Comparison of ENCODE assay signal across 18 cellular contexts in genomic region chr5:118060833-118061232, GRCh38.
A peak's percentile ranks its signal among the peaks of the same experiment; 100 is the strongest.
DNase-seq lines count a peak whose midpoint lies in the region; ATAC-seq and TF ChIP-seq lines count a peak whose summit lies in the region.
"Had no signal": no experiment of that assay in that cellular context is flagged by ENCODE, and none has a peak within 500 bp of the region (broad histone marks: within the 10 kb centered on the region; RNA-seq: fewer than 3 reads in every experiment).

No MANE protein-coding gene starts in this region.

- no peak overlapping the region for H3K4me2 ChIP-seq in mammary epithelial cell (ENCODE audit: insufficient read depth, low read depth, low read length)

- H3K4me3 Mint-ChIP-seq in mesothelial cell of epicardium: no peak overlapping the region
- H3K4me3 Mint-ChIP-seq: CD4-positive, alpha-beta T cell; T-helper 1 cell treated with Interleukin-12 subunit alpha and Interleukin-12 subunit beta and Interleukin-4 antibody, amounts not matched to agents 30 μg/mL and 1 μg/mL, for 36 hours had no signal

- no peak overlapping the region for H3K27ac Mint-ChIP-seq in mesothelial cell of epicardium
- H3K27ac Mint-ChIP-seq: CD4-positive, alpha-beta T cell; T-helper 1 cell treated with Interleukin-12 subunit alpha and Interleukin-12 subunit beta and Interleukin-4 antibody, amounts not matched to agents 30 μg/mL and 1 μg/mL, for 36 hours had no signal

- intact Hi-C loops in mammary epithelial cell (cut with micrococcal nuclease): no loop called here

- in situ Hi-C loops in mammary epithelial cell (cut with MboI; ENCODE audit: low sequenced_read_pairs in 2 of 2): no loop called here

- H3K27ac ChIP-seq in mammary epithelial cell (ENCODE audit: insufficient read depth, low read depth, low read length): no peak overlapping the region
- H3K27ac ChIP-seq: epithelial cell of prostate, sigmoid colon, tibial artery had no signal

- no peak overlapping the region for H3K9ac ChIP-seq in mammary epithelial cell (ENCODE audit: insufficient read depth, low read length)

- H4K20me1 ChIP-seq in mammary epithelial cell (ENCODE audit: insufficient read depth, low read length): no peaks in the 10 kb centered on the region

- H3K4me3 ChIP-seq in mammary epithelial cell (replicated peaks in 1 of 3; ENCODE audit: insufficient read depth in 1 of 3, low read depth in 2 of 3, low read length in 3 of 3): no peak overlapping the region
- H3K4me3 ChIP-seq: sigmoid colon, tibial artery had no signal

- no peaks in the 10 kb centered on the region for H3K36me3 ChIP-seq in mammary epithelial cell (ENCODE audit: insufficient read depth, low read length)
- H3K36me3 ChIP-seq: sigmoid colon, tibial artery had no signal

- no TSS peak for BruUV-seq in mammary epithelial cell (replicated peaks; lab: Mats Ljungman, UMichigan)

- ATAC-seq in GM19455 (IDR thresholded peaks at IDR 0.05; ENCODE audit: unreplicated experiment) (no peak), GM19467 (IDR thresholded peaks at IDR 0.05; ENCODE audit: unreplicated experiment) (no peak)

- no peaks in the 10 kb centered on the region for H3K9me3 ChIP-seq in mammary epithelial cell (replicated peaks; ENCODE audit: insufficient read depth, low read length)
- H3K9me3 ChIP-seq: sigmoid colon, tibial artery had no signal

- dilution Hi-C loops in mammary epithelial cell (cut with HindIII; ENCODE audit: low sequenced_read_pairs): no loop called here

- TF ChIP-seq RAD21 in Ishikawa (IDR thresholded peaks at IDR 0.05; ENCODE audit: low read depth): peak; percentile 23; the same call in 1 of the 2 replicates

- H2AFZ ChIP-seq in mammary epithelial cell (ENCODE audit: low read depth, low read length): no peak overlapping the region

- CTCF ChIA-PET in mammary epithelial cell (lab: Charles Lee; ENCODE audit: low non-redundant PET): no interaction called here

- H3K9me3 Mint-ChIP-seq in mesothelial cell of epicardium: peaks cover 28% of the 10 kb centered on the region

- no peaks in the 10 kb centered on the region for H3K27me3 ChIP-seq in mammary epithelial cell (ENCODE audit: insufficient read depth, low read length)
- H3K27me3 ChIP-seq: sigmoid colon, tibial artery had no signal

- no peaks in the 10 kb centered on the region for H3K4me1 ChIP-seq in mammary epithelial cell (ENCODE audit: insufficient read depth, low read length)
- H3K4me1 ChIP-seq: sigmoid colon, tibial artery had no signal

- no peak for TF ChIP-seq EP300 in Ishikawa (IDR thresholded peaks at IDR 0.05; ENCODE audit: borderline replicate concordance)

- TF ChIP-seq CTCF in mammary epithelial cell (conservative IDR thresholded peaks at IDR 0.05 in 1 of 2, IDR thresholded peaks at IDR 0.05 in 1 of 2; ENCODE audit: extremely low read depth in 1 of 2, insufficient read depth in 1 of 2, low read depth in 1 of 2, low read length in 2 of 2) (peak; percentile 43 to 49), mesothelial cell of epicardium (IDR thresholded peaks at IDR 0.05; ENCODE audit: unreplicated experiment) (peak; percentile 31)

- H3K79me2 ChIP-seq in mammary epithelial cell (ENCODE audit: insufficient read depth, low read length): no peaks in the 10 kb centered on the region

- WGBS in mammary epithelial cell (ENCODE audit: low coverage, missing lambda C conversion rate): 58% methylated on average over 2 of the region's 2 CpGs

- H3K36me3 Mint-ChIP-seq in mesothelial cell of epicardium: no peaks in the 10 kb centered on the region

- H3K27me3 Mint-ChIP-seq in mesothelial cell of epicardium (ENCODE audit: low read depth): peaks cover 4% of the 10 kb centered on the region
- H3K27me3 Mint-ChIP-seq: CD4-positive, alpha-beta T cell had no signal

- peak; percentile 1 for DNase-seq in ELR (ENCODE audit: low read depth)
- DNase-seq in mammary epithelial cell: no peak
- DNase-seq in mesothelial cell of epicardium (ENCODE audit: low spot score in 2 of 2, unreplicated experiment in 2 of 2): no peak
- DNase-seq in DMS79 (lab: John Stamatoyannopoulos, UW): no peak
- no peak for DNase-seq in NCI-H1694 treated with DMSO at 0.1 percent for 48 hours (lab: John Stamatoyannopoulos, UW)
- DNase-seq: activated effector memory CD4-positive, alpha-beta T cell treated with Interleukin-2 at 50 U/mL for 16 hours; amniotic stem cell; CD4-positive, alpha-beta T cell; MV-4-11; NCI-H2171; NCI-H82; sigmoid colon; tibial artery had no signal

- no peaks in the 10 kb centered on the region for H3K4me1 Mint-ChIP-seq in mesothelial cell of epicardium

TF ChIP-seq in Ishikawa, 13 proteins besides CTCF, POLR2A, EP300 and RAD21:
- TF ChIP-seq TEAD4 (IDR thresholded peaks at IDR 0.05): peak; percentile 82
- TF ChIP-seq TAF1 (IDR thresholded peaks at IDR 0.05; ENCODE audit: low read depth): no peak
